ENCODE assay signal across 1 cellular context in the genomic region with DNA sequence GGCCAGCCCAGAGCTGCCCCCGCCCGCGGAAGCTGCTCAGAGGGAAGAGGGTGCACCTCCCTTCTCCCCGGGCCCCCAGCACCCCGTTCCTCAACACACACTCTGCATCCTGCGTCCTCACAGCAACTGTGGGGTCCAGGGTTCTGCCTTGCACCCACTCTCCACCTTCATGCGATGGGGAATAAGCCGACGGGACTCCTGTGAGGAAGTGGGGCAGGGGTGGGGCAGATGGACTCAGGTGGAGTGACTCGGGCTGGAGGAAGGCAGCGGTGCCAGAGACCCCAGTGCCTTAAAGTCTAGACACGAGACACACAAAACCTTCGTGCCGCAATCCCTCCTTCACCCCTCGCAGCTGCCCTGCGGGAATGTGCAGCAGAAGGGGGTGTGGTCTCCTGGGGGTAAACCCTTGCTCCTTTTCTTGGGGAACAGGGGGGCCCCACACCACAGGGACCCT.
TF ChIP-seq lines count a peak whose summit lies in the region.

No MANE protein-coding gene starts in this region.

TF ChIP-seq in H1, 55 proteins besides CTCF, POLR2A, EP300 and RAD21:
- TF ChIP-seq MAX (IDR thresholded peaks at IDR 0.05) (no peak), KDM5A (IDR thresholded peaks at IDR 0.05; ENCODE audit: low read length) (no peak), SUZ12 (IDR thresholded peaks at IDR 0.05; ENCODE audit: low read length) (no peak), ZNF274 (IDR thresholded peaks at IDR 0.05; ENCODE audit: borderline replicate concordance, extremely low read depth, low read length) (no peak), NANOG (IDR thresholded peaks at IDR 0.05; ENCODE audit: insufficient read depth, low read depth, low read length, poor library complexity, severe bottlenecking) (no peak), CHD7 (IDR thresholded peaks at IDR 0.05; ENCODE audit: insufficient replicate concordance, low read length) (no peak), TAF7 (optimal IDR thresholded peaks at IDR 0.05; ENCODE audit: borderline replicate concordance, low read depth, low read length) (no peak), BRCA1 (IDR thresholded peaks at IDR 0.05; ENCODE audit: low read depth, low read length) (no peak), EGR1 (IDR thresholded peaks at IDR 0.05; ENCODE audit: borderline replicate concordance, low read depth, low read length) (no peak), KDM4A (IDR thresholded peaks at IDR 0.05; ENCODE audit: low read depth, low read length, severe bottlenecking) (no peak), SIN3A (conservative IDR thresholded peaks at IDR 0.05 in 1 of 2, IDR thresholded peaks at IDR 0.05 in 1 of 2; ENCODE audit: low read depth in 1 of 2, low read length in 2 of 2) (no peak), CEBPB (IDR thresholded peaks at IDR 0.05; ENCODE audit: low read depth, low read length) (no peak)
TF ChIP-seq in H1: peak in this region for 0.
